22 cellular contexts compared by ENCODE assay signal in the genomic region with DNA sequence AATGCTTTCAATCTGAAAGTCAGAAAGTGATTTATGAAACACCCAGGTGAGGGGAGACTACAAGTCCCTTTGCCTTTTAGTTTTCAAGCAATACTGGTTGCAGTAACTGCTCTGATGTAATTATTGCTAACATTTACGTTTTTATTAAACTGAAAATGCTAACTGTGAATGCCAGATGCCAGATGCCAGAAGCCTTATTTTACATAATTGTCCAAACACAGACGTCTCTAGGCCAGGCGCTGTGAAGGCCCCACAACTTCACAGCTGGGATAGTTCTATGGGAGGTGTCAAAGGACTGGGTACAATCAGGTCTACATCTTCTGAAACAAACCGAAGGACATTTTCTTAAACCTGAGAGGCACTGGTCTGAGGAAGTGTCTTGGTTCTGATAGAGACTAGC. TPM values are rescaled to one million over a fixed set of nuclear protein-coding genes. Genes with fewer than 3 reads are reported as not detected.
DNase-seq lines count a peak whose midpoint lies in the region; ATAC-seq and TF ChIP-seq lines count a peak whose summit lies in the region.
"Had no signal": no experiment of that assay in that cellular context is flagged by ENCODE, and none has a peak within 500 bp of the region (broad histone marks: within the 10 kb centered on the region; RNA-seq: fewer than 3 reads in every experiment).

No MANE protein-coding gene starts in this region.

- H3K9me2 ChIP-seq in SK-N-SH (no peaks in the 10 kb centered on the region), MM.1S (replicated peaks; ENCODE audit: insufficient read depth, low read length) (no peaks in the 10 kb centered on the region)

- H3K9me3 ChIP-seq in SK-N-SH (no peaks in the 10 kb centered on the region), MM.1S (replicated peaks; ENCODE audit: insufficient read depth, low read length) (no peaks in the 10 kb centered on the region)
- H3K9me3 ChIP-seq: A549; BLaER1 treated with 17β-estradiol and CSF1 and Interleukin-3, amounts not matched to agents 10 nM and 100 nM; MG63 had no signal

- no peaks in the 10 kb centered on the region for H4K20me1 ChIP-seq in SK-N-SH (ENCODE audit: insufficient read depth)
- H4K20me1 ChIP-seq in MM.1S (ENCODE audit: insufficient read depth, low read length), result no peaks in the 10 kb centered on the region
- H4K20me1 ChIP-seq: BLaER1 treated with 17β-estradiol and CSF1 and Interleukin-3, amounts not matched to agents 10 nM and 100 nM had no signal

- POLR2A ChIA-PET in SK-N-SH (lab: Yijun Ruan, JAX), result no interaction called here

- TF ChIP-seq EP300 in SK-N-SH (IDR thresholded peaks at IDR 0.05; ENCODE audit: borderline replicate concordance in 1 of 2, low read depth in 1 of 2, low read length in 1 of 2), result peak in 1 of 2 experiments; percentile 84; a peak in 2 of 4 replicates

- TF ChIP-seq RAD21 in SK-N-SH (IDR thresholded peaks at IDR 0.05; ENCODE audit: low read length), result 0 out of 2 replicates have a peak, but pooled peaks have one; percentile 3

- DNase-seq in GM12865 (ENCODE audit: low read depth), result peak; percentile 23
- DNase-seq in SK-N-SH, result peak; percentile 51
- peak; percentile 9 for DNase-seq in left kidney (ENCODE audit: low read depth, low spot score)
- DNase-seq in foreskin fibroblast, result no peak
- DNase-seq in HUDEP-2 (lab: John Stamatoyannopoulos, UW; ENCODE audit: unreplicated experiment in 76 of 76), result no peak
- no peak for DNase-seq in MM.1S
- DNase-seq: AML-193; CD4-positive, alpha-beta T cell; KBM-7; MG63; NCI-H1048; NCI-H1417 treated with DMSO at 0.1 percent for 48 hours; NCI-H187 treated with DMSO at 0.1 percent for 48 hours; NCI-H446; NCI-H774; Right ventricle myocardium superior; RPMI8226; T-helper 17 cell had no signal

- H3F3A ChIP-seq in SK-N-SH (replicated peaks; ENCODE audit: insufficient read depth), result no peaks in the 10 kb centered on the region
- 0 out of 2 replicates have a peak, but pooled peaks cover 3% of the 10 kb centered on the region for H3F3A ChIP-seq in MM.1S (ENCODE audit: insufficient read depth, low read length)

- no peak for TF ChIP-seq CTCF in GM12865 (IDR thresholded peaks at IDR 0.05; ENCODE audit: insufficient read depth, low read depth, low read length, missing control alignments)
- no peak for TF ChIP-seq CTCF in SK-N-SH (IDR thresholded peaks at IDR 0.05)
- TF ChIP-seq CTCF in foreskin fibroblast (IDR thresholded peaks at IDR 0.05; ENCODE audit: low read depth, low read length), result no peak
- TF ChIP-seq CTCF in MM.1S (IDR thresholded peaks at IDR 0.05; ENCODE audit: low read length), result no peak

- peak overlapping the region in 1 of 2 experiments; percentile 82; a peak in 2 of 4 replicates for H3K27ac ChIP-seq in SK-N-SH (ENCODE audit: low read depth in 2 of 2, low read length in 1 of 2)
- no peak overlapping the region for H3K27ac ChIP-seq in MM.1S (ENCODE audit: low read length)
- H3K27ac ChIP-seq: A549, SK-N-MC had no signal

- CTCF ChIA-PET in SK-N-SH (lab: Yijun Ruan, JAX), result interaction anchor here (0.7 to 1.7 kb wide), 3 partner anchors 10 to 1032 kb away, joined by 4 to 6 read pairs (median 5); no protein-coding TSS in a partner anchor

- H3K9ac ChIP-seq in SK-N-SH (no peak overlapping the region), MM.1S (ENCODE audit: low read length) (no peak overlapping the region)
- H3K9ac ChIP-seq: BLaER1 treated with 17β-estradiol and CSF1 and Interleukin-3, amounts not matched to agents 10 nM and 100 nM had no signal

- H3K27me3 ChIP-seq in SK-N-SH (ENCODE audit: insufficient read depth), result no peaks in the 10 kb centered on the region
- H3K27me3 ChIP-seq in MM.1S (replicated peaks; ENCODE audit: insufficient read depth, low read length), result no peaks in the 10 kb centered on the region
- H3K27me3 ChIP-seq: BLaER1 treated with 17β-estradiol and CSF1 and Interleukin-3, amounts not matched to agents 10 nM and 100 nM; MG63 had no signal

- H3K79me2 ChIP-seq in SK-N-SH (ENCODE audit: insufficient read depth) (no peaks in the 10 kb centered on the region), MM.1S (ENCODE audit: low read length) (no peaks in the 10 kb centered on the region)

- peaks cover 4 to 22% of the 10 kb centered on the region in 2 experiments; a peak in 2 of 4 replicates for H3K4me1 ChIP-seq in SK-N-SH (ENCODE audit: control insufficient read depth in 1 of 2, insufficient read depth in 2 of 2, low read depth in 1 of 2, low read length in 1 of 2)
- H3K4me1 ChIP-seq in MM.1S (ENCODE audit: low read length), result peaks cover 7% of the 10 kb centered on the region
- H3K4me1 ChIP-seq: A549 had no signal

- no peaks in the 10 kb centered on the region for H3K36me3 ChIP-seq in SK-N-SH (replicated peaks in 1 of 2; ENCODE audit: control insufficient read depth in 1 of 2, insufficient read depth in 2 of 2, low read length in 1 of 2)
- H3K36me3 ChIP-seq in MM.1S (replicated peaks; ENCODE audit: insufficient read depth, low read length), result no peaks in the 10 kb centered on the region

- 48% methylated on average over 4 of the region's 4 CpGs for WGBS in SK-N-SH (ENCODE audit: low lambda C conversion rate)

- ATAC-seq in HG02870 (IDR thresholded peaks at IDR 0.05; ENCODE audit: unreplicated experiment), result peak; percentile 25
- ATAC-seq: T-helper 17 cell had no signal

- H2AFZ ChIP-seq in SK-N-SH (ENCODE audit: low read depth) (no peak overlapping the region), MM.1S (ENCODE audit: low read length) (no peak overlapping the region)

- H3K4me2 ChIP-seq in SK-N-SH (no peak overlapping the region), MM.1S (ENCODE audit: low read depth, low read length) (no peak overlapping the region)
- H3K4me2 ChIP-seq: A549; BLaER1 treated with 17β-estradiol and CSF1 and Interleukin-3, amounts not matched to agents 10 nM and 100 nM had no signal

- no peak overlapping the region for H3K4me3 ChIP-seq in GM12865 (ENCODE audit: low read depth, low read length)
- H3K4me3 ChIP-seq in SK-N-SH (ENCODE audit: low read depth in 2 of 2, low read length in 1 of 2), result no peak overlapping the region; a peak in 1 of 4 replicates
- H3K4me3 ChIP-seq in foreskin fibroblast (ENCODE audit: low read depth in 1 of 2, low read length in 2 of 2), result no peak overlapping the region
- H3K4me3 ChIP-seq in MM.1S (ENCODE audit: low read length), result no peak overlapping the region
- H3K4me3 ChIP-seq: A549; BLaER1 treated with 17β-estradiol and CSF1 and Interleukin-3, amounts not matched to agents 10 nM and 100 nM; MG63; SK-N-MC had no signal

TF ChIP-seq in SK-N-SH, 30 proteins besides CTCF, POLR2A, EP300 and RAD21 (continues in another document):
- no peak for TF ChIP-seq PBX3 (IDR thresholded peaks at IDR 0.05)
- TF ChIP-seq, protein P1, sequence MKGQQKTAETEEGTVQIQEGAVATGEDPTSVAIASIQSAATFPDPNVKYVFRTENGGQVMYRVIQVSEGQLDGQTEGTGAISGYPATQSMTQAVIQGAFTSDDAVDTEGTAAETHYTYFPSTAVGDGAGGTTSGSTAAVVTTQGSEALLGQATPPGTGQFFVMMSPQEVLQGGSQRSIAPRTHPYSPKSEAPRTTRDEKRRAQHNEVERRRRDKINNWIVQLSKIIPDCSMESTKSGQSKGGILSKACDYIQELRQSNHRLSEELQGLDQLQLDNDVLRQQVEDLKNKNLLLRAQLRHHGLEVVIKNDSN (IDR thresholded peaks at IDR 0.05; ENCODE audit: borderline replicate concordance, low read depth), result no peak
- TF ChIP-seq, protein P2, sequence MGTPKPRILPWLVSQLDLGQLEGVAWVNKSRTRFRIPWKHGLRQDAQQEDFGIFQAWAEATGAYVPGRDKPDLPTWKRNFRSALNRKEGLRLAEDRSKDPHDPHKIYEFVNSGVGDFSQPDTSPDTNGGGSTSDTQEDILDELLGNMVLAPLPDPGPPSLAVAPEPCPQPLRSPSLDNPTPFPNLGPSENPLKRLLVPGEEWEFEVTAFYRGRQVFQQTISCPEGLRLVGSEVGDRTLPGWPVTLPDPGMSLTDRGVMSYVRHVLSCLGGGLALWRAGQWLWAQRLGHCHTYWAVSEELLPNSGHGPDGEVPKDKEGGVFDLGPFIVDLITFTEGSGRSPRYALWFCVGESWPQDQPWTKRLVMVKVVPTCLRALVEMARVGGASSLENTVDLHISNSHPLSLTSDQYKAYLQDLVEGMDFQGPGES (IDR thresholded peaks at IDR 0.05; ENCODE audit: low read depth, low read length), result no peak
- no peak for TF ChIP-seq GABPA (IDR thresholded peaks at IDR 0.05; ENCODE audit: low read depth)
- TF ChIP-seq JUND (IDR thresholded peaks at IDR 0.05), result no peak
- TF ChIP-seq RXRA (IDR thresholded peaks at IDR 0.05; ENCODE audit: borderline replicate concordance, low read depth), result no peak
- TF ChIP-seq RFX5 (IDR thresholded peaks at IDR 0.05; ENCODE audit: low read length), result 0 out of 2 replicates have a peak, but pooled peaks have one; percentile 37

RNA-seq across cellular contexts. Expression of gene MSGN1, which starts 27.5 kb away (rescaled TPM):
- not detected in 2 replicates for polyA plus RNA-seq in SK-N-SH (2012; rRNA removed)
- not detected in 2 replicates for polyA plus RNA-seq in SK-N-SH (2012; cell fraction: cytosol; rRNA removed)
- not detected in 2 replicates for polyA plus RNA-seq in SK-N-SH (2012; cell fraction: nucleus; rRNA removed)
- polyA plus RNA-seq: A549 had no signal

RNA-seq across cellular contexts. Expression of gene GEN1, which starts 34.8 kb away (rescaled TPM):
- 5.3 and 7.8 TPM in 2 replicates for polyA plus RNA-seq in SK-N-SH (2012; rRNA removed)
- polyA plus RNA-seq in SK-N-SH (2012; cell fraction: cytosol; rRNA removed), result 2.7 and 2.8 TPM in 2 replicates
- 18.0 and 28.6 TPM in 2 replicates for polyA plus RNA-seq in SK-N-SH (2012; cell fraction: nucleus; rRNA removed)

RNA-seq across cellular contexts. Expression of gene SMC6, which starts 35.2 kb away (rescaled TPM):
- polyA plus RNA-seq in SK-N-SH (2012; rRNA removed), result 6.5 and 8.2 TPM in 2 replicates
- 7.9 and 10.9 TPM in 2 replicates for polyA plus RNA-seq in SK-N-SH (2012; cell fraction: cytosol; rRNA removed)
- 10.7 and 19.7 TPM in 2 replicates for polyA plus RNA-seq in SK-N-SH (2012; cell fraction: nucleus; rRNA removed)

Comparison
In these comparisons a context has a peak if more than half of its experiments do, and no peak if none do; other contexts are left out.
1. DNase-seq: peak in GM12865 (single experiment), SK-N-SH (single experiment) and left kidney (single experiment); none in foreskin fibroblast (0 of 2), HUDEP-2 (0 of 76) and MM.1S (single experiment).